16 cellular contexts compared by ENCODE assay signal in genomic region chr1:168035345-168035744, GRCh38.
DNase-seq lines count a peak whose midpoint lies in the region; ATAC-seq, FAIRE-seq and TF ChIP-seq lines count a peak whose summit lies in the region.
"Had no signal": no experiment of that assay in that cellular context is flagged by ENCODE, and none has a peak within 500 bp of the region (broad histone marks: within the 10 kb centered on the region; RNA-seq: fewer than 3 reads in every experiment).

No MANE protein-coding gene starts in this region.

- H3K9me3 ChIP-seq in left lung = no peaks in the 10 kb centered on the region
- H3K9me3 ChIP-seq: A549 had no signal

- peak; percentile 53 for FAIRE-seq in TTC549 (lab: Jason Lieb, UNC)
- FAIRE-seq: A549 had no signal

- BruUV-seq in Calu3 (replicated peaks; lab: Mats Ljungman, UMichigan) = no TSS peak

- intact Hi-C loops in left lung (cut with DNase I) = no loop called here
- intact Hi-C loops in Calu3 (cut with micrococcal nuclease; ENCODE audit: unreplicated experiment) = no loop called here

- H3K27ac ChIP-seq in left lung = no peak overlapping the region
- H3K27ac ChIP-seq: 22Rv1, A549, KMS-11 had no signal

- DNase-seq in DMS53 (lab: John Stamatoyannopoulos, UW) (peak; percentile 10), DMS53 treated with DMSO at 0.1 percent for 48 hours (lab: John Stamatoyannopoulos, UW; ENCODE audit: unreplicated experiment) (no peak), left lung (no peak), NCI-H1436 treated with DMSO at 0.1 percent for 48 hours (lab: John Stamatoyannopoulos, UW) (no peak), HEK293T (ENCODE audit: extremely low spot score) (no peak), Calu3 (no peak)
- DNase-seq: AML-193; CD4-positive, alpha-beta memory T cell; GOT3; H7 had no signal

- H3K27me3 ChIP-seq in left lung = no peaks in the 10 kb centered on the region

- no peaks in the 10 kb centered on the region for H3K4me1 Mint-ChIP-seq in Calu3 (ENCODE audit: low read depth, unreplicated experiment)
- H3K4me1 Mint-ChIP-seq: CD14-positive monocyte had no signal

- H3K4me3 Mint-ChIP-seq in Calu3 (ENCODE audit: low read depth, unreplicated experiment) = no peak overlapping the region
- H3K4me3 Mint-ChIP-seq: CD14-positive monocyte; CD4-positive, alpha-beta memory T cell had no signal

- ATAC-seq in left lung = peak; percentile 49
- ATAC-seq: A549, HCT116 had no signal

- H3K4me1 ChIP-seq in left lung = no peaks in the 10 kb centered on the region
- H3K4me1 ChIP-seq: A549 had no signal

- no peaks in the 10 kb centered on the region for H3K9me3 Mint-ChIP-seq in Calu3 (ENCODE audit: low read depth, unreplicated experiment)
- H3K9me3 Mint-ChIP-seq: CD14-positive monocyte; CD4-positive, alpha-beta memory T cell had no signal

- H3K36me3 ChIP-seq in left lung = no peaks in the 10 kb centered on the region

- no peak overlapping the region for H3K4me3 ChIP-seq in left lung
- H3K4me3 ChIP-seq: A549 had no signal

- no peaks in the 10 kb centered on the region for H3K27me3 Mint-ChIP-seq in Calu3 (ENCODE audit: unreplicated experiment)
- H3K27me3 Mint-ChIP-seq: CD4-positive, alpha-beta memory T cell had no signal

- CTCF ChIA-PET in HEK293T (lab: Yijun Ruan, JAX) (no interaction called here), Calu3 (lab: Charles Lee) (interaction anchor here (0.6 kb wide), 1 partner anchor 12 kb away, joined by 4 read pairs; no protein-coding TSS in a partner anchor)

- H3K27ac Mint-ChIP-seq in Calu3 (ENCODE audit: unreplicated experiment) = no peak overlapping the region
- H3K27ac Mint-ChIP-seq: CD14-positive monocyte; CD4-positive, alpha-beta memory T cell had no signal

- POLR2A ChIA-PET in HEK293T (lab: Yijun Ruan, JAX) = no interaction called here

- TF ChIP-seq CTCF in left lung (IDR thresholded peaks at IDR 0.05) (no peak), Calu3 (IDR thresholded peaks at IDR 0.05; ENCODE audit: unreplicated experiment) (no peak)

- H3K36me3 Mint-ChIP-seq in Calu3 (ENCODE audit: insufficient read depth, unreplicated experiment) = no peaks in the 10 kb centered on the region

TF ChIP-seq in HEK293T, 16 proteins besides CTCF, POLR2A, EP300 and RAD21:
- TF ChIP-seq FOXM1 (IDR thresholded peaks at IDR 0.05; ENCODE audit: borderline replicate concordance) (no peak), BHLHE40 (IDR thresholded peaks at IDR 0.05; ENCODE audit: borderline replicate concordance) (no peak), ARNT (IDR thresholded peaks at IDR 0.05) (no peak), TARDBP (IDR thresholded peaks at IDR 0.05) (no peak), CTBP1 (IDR thresholded peaks at IDR 0.05; ENCODE audit: borderline replicate concordance) (no peak)
